Comparison of ENCODE assay signal across 22 cellular contexts in the genomic region with DNA sequence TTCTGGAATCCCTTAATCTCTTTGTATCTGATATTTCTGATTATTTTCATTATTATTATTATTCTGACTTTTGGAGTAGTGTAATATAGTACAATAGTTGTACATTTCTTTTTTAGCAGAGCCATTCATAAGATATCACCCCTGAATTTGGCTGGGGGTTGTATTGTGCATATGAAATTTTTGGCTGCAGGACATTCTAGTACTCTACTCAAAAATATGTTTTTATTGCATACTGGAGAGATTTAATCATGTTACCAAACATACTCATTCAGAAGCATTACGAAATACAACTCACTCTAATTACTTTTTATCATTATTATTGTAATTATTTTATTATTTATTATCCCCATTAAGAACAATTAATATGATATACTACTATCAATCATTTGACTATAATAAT.
"Had no signal": no experiment of that assay in that cellular context is flagged by ENCODE, and none has a peak within 500 bp of the region (broad histone marks: within the 10 kb centered on the region; RNA-seq: fewer than 3 reads in every experiment).

No MANE protein-coding gene starts in this region.

- H3K9me3 ChIP-seq: adrenal gland, heart left ventricle, lower lobe of right lung, sigmoid colon, spleen, testis had no signal

- H3K4me1 ChIP-seq: lower lobe of right lung, sigmoid colon, testis had no signal

- H3K27me3 ChIP-seq: adrenal gland, cardiac muscle cell, heart left ventricle, sigmoid colon, spleen, testis had no signal

- DNase-seq: activated CD4-positive, alpha-beta T cell treated with anti-CD3 and anti-CD28 coated beads for 1 hour; activated CD8-positive, alpha-beta memory T cell treated with anti-CD3 and anti-CD28 coated beads, Interleukin-2, amount 50 U/mL, for 4 hours; activated T-cell treated with anti-CD3 and anti-CD28 coated beads, Interleukin-2, amount 50 U/mL, for 24 hours; adrenal gland; cortex of kidney; endodermal cell; heart left ventricle; lower lobe of right lung; naive B cell; occipital lobe; retina; sigmoid colon; spleen; stimulated activated CD4-positive, alpha-beta T cell treated with anti-CD3 and anti-CD28 coated beads, Interleukin-4, amount 100 ng/mL, for 1 hour; stimulated activated naive CD4-positive, alpha-beta T cell; T-helper 1 cell; testis; WERI-Rb-1 had no signal

- H3K36me3 ChIP-seq: adrenal gland, cardiac muscle cell, heart left ventricle, lower lobe of right lung, sigmoid colon, spleen, WERI-Rb-1 had no signal

- H3K4me3 ChIP-seq: adrenal gland, cardiac muscle cell, heart left ventricle, lower lobe of right lung, sigmoid colon, spleen, testis had no signal

- ATAC-seq: activated naive CD4-positive, alpha-beta T cell treated with anti-CD3 and anti-CD28 coated beads, Interleukin-2, amount 50 U/mL, for 72 hours; activated T-helper 17 cell treated with anti-CD3 and anti-CD28 coated beads, Interleukin-2, amount 50 U/mL, for 72 hours; heart left ventricle had no signal

- H3K27ac ChIP-seq: cardiac muscle cell, epithelial cell of prostate, heart left ventricle, lower lobe of right lung, sigmoid colon, spleen, testis, WERI-Rb-1 had no signal
